8 cellular contexts compared by ENCODE assay signal in the genomic region with DNA sequence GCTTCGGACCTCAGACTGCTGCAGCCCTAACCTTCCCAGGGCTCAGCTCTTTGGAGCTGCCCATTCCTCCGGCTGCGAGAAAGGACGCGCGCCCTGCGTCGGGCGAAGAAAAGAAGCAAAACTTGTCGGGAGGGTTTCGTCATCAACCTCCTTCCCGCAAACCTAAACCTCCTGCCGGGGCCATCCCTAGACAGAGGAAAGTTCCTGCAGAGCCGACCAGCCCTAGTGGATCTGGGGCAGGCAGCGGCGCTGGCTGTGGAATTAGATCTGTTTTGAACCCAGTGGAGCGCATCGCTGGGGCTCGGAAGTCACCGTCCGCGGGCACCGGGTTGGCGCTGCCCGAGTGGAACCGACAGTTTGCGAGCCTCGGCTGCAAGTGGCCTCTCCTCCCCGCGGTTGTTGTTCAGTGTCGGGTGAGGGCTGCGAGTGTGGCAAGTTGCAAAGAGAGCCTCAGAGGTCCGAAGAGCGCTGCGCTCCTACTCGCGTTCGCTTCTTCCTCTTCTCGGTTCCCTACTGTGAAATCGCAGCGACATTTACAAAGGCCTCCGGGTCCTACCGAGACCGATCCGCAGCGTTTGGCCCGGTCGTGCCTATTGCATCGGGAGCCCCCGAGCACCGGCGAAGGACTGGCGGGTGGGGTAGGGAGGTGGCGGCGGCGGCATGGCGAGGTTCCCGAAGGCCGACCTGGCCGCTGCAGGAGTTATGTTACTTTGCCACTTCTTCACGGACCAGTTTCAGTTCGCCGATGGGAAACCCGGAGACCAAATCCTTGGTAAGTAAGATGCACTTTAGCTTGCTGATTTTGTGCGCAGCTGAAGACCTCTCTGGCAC. TPM values are rescaled to one million over a fixed set of nuclear protein-coding genes. Genes with fewer than 3 reads are reported as not detected.
DNase-seq lines count a peak whose midpoint lies in the region; ATAC-seq and TF ChIP-seq lines count a peak whose summit lies in the region.

A gene (plus strand): TSS at position 13 of the 831 bp plus-strand sequence.

- peak within 1 kb of the TSS; percentile 80 to 96 (median 91) for H3K27ac ChIP-seq in BLaER1 treated with 17β-estradiol and CSF1 and Interleukin-3, amounts not matched to agents 10 nM and 100 nM
- H3K27ac ChIP-seq in caudate nucleus (ENCODE audit: low read depth, low read length) (peak within 1 kb of the TSS; percentile 81), spleen (peak within 1 kb of the TSS; percentile 71 to 89 (median 88))

- peak; percentile 41 for ATAC-seq in GM21423 (IDR thresholded peaks at IDR 0.05; ENCODE audit: unreplicated experiment)
- no peak for ATAC-seq in GM21786 (IDR thresholded peaks at IDR 0.05; ENCODE audit: unreplicated experiment)

- peaks cover 10 to 31% (median 14%) of the 10 kb centered on the region in 11 experiments; a peak in 17 of 22 replicates for H4K20me1 ChIP-seq in BLaER1 treated with 17β-estradiol and CSF1 and Interleukin-3, amounts not matched to agents 10 nM and 100 nM

- peaks cover 0 to 11% (median 6%) of the 10 kb centered on the region in 11 experiments; a peak in 11 of 22 replicates for H3K36me3 ChIP-seq in BLaER1 treated with 17β-estradiol and CSF1 and Interleukin-3, amounts not matched to agents 10 nM and 100 nM
- no peaks in the 10 kb centered on the region for H3K36me3 ChIP-seq in kidney epithelial cell (ENCODE audit: control insufficient read depth, insufficient read depth, low read length)
- H3K36me3 ChIP-seq in spleen = no peaks in the 10 kb centered on the region

- DNase-seq in NCI-H69 (lab: John Stamatoyannopoulos, UW) (peak; percentile 45), caudate nucleus (lab: John Stamatoyannopoulos, UW) (peak in 46 of 61 donors; percentile 18 to 82 (median 54)), kidney epithelial cell (ENCODE audit: low read depth) (no peak), spleen (peak; percentile 86), DMS153 (lab: John Stamatoyannopoulos, UW) (no peak)

- TF ChIP-seq CTCF in kidney epithelial cell (IDR thresholded peaks at IDR 0.05; ENCODE audit: insufficient read depth, low read length, poor library complexity, severe bottlenecking) = no peak
- TF ChIP-seq CTCF in spleen (IDR thresholded peaks at IDR 0.05 in 8 of 11, conservative IDR thresholded peaks at IDR 0.05 in 3 of 11) = no peak

- peak in 1 of 3 donors; percentile 2 for TF ChIP-seq POLR2A in spleen (IDR thresholded peaks at IDR 0.05)

- peak within 1 kb of the TSS; percentile 78 to 97 (median 90) for H3K4me2 ChIP-seq in BLaER1 treated with 17β-estradiol and CSF1 and Interleukin-3, amounts not matched to agents 10 nM and 100 nM

- 0 to 2% (median 1%) methylated on average over 51 to 65 of the region's 65 CpGs for WGBS in spleen, 5 donors

- peak within 1 kb of the TSS; percentile 79 to 99 (median 86) for H3K4me3 ChIP-seq in BLaER1 treated with 17β-estradiol and CSF1 and Interleukin-3, amounts not matched to agents 10 nM and 100 nM
- H3K4me3 ChIP-seq in kidney epithelial cell (ENCODE audit: low read depth, low read length) = peak within 1 kb of the TSS; percentile 68
- peak within 1 kb of the TSS; percentile 57 to 79 (median 65) for H3K4me3 ChIP-seq in spleen

- intact Hi-C loops in spleen (cut with DNase I; ENCODE audit: low total_unique reads) = loop anchor here (10.0 kb wide), 1 partner anchor 948 kb away; no protein-coding TSS in a partner anchor

- peaks cover 15 to 43% (median 27%) of the 10 kb centered on the region in 10 experiments for H3K4me1 ChIP-seq in BLaER1 treated with 17β-estradiol and CSF1 and Interleukin-3, amounts not matched to agents 10 nM and 100 nM
- H3K4me1 ChIP-seq in spleen = peaks cover 0 to 70% (median 20%) of the 10 kb centered on the region in 6 donors

- peak within 1 kb of the TSS; percentile 81 to 96 (median 90) for H3K9ac ChIP-seq in BLaER1 treated with 17β-estradiol and CSF1 and Interleukin-3, amounts not matched to agents 10 nM and 100 nM

- no peaks in the 10 kb centered on the region for H3K9me3 ChIP-seq in BLaER1 treated with 17β-estradiol and CSF1 and Interleukin-3, amounts not matched to agents 10 nM and 100 nM (replicated peaks in 1 of 11)
- H3K9me3 ChIP-seq in spleen = no peaks in the 10 kb centered on the region

- H3K27me3 ChIP-seq in BLaER1 treated with 17β-estradiol and CSF1 and Interleukin-3, amounts not matched to agents 10 nM and 100 nM = peaks cover 0 to 32% (median 23%) of the 10 kb centered on the region in 11 experiments; a peak in 15 of 22 replicates
- H3K27me3 ChIP-seq in kidney epithelial cell (ENCODE audit: control insufficient read depth, insufficient read depth, low read length) (peaks cover 8% of the 10 kb centered on the region), spleen (replicated peaks in 1 of 7) (peaks cover 0 to 48% (median 16%) of the 10 kb centered on the region in 7 donors)

RNA-seq across cellular contexts. Expression of the gene that starts here (rescaled TPM):
- total RNA-seq in kidney epithelial cell (7.5 and 9.1 TPM in 2 replicates), spleen (10 to 100 TPM; 23.7 to 50.4 (median 38.4) TPM)
- 1 to 10 TPM; 1.8 to 2.9 (median 2.4) TPM for polyA plus RNA-seq in spleen

Comparison
In these comparisons a context has a peak if more than half of its experiments do, and no peak if none do; other contexts are left out.
1. DNase-seq: peak in NCI-H69 (single experiment), caudate nucleus (46 of 61) and spleen (single experiment); none in kidney epithelial cell (single experiment) and DMS153 (single experiment).
2. Peak in every context shown above with its lines, with median percentiles within 50 percentile points of each other: H3K27ac ChIP-seq and H3K4me3 ChIP-seq.